ENCODE assay signal across 17 cellular contexts in the genomic region with DNA sequence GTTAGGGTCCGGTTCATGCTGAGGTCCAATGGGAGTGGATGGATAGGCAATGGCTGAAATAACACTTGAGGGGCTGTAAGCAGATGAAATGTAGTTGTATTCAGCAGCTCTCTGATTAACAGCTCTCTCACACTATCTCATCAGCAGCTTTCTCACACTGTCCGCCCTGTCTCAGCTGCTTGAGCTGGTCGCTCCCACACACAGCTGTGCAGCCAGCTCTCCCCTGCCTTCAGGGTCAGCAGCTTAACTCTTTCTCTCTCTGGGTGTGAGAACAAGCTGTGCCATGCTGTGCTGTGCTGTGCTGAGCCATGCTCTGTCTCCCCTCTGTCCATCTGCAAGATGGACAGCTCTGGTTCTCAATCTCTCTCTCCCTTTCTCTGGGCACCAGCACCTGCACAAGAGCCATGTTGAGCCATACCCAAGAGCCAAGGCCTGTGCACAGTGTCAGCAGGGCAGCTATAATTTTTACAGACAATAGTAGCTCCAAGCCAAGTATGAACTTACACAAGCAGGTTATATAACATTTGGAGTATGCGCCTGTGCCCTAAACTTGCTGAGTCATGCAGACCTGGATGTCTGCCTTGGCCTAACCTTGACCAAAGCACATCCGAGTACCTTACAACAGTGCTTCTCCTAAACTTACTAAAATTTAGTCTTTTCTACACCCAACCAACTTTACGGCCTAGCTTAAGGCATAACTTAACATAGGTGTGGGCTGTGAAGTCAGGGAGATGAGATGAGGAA.
DNase-seq lines count a peak whose midpoint lies in the region; ATAC-seq, FAIRE-seq and TF ChIP-seq lines count a peak whose summit lies in the region.
"Had no signal": no experiment of that assay in that cellular context is flagged by ENCODE, and none has a peak within 500 bp of the region (broad histone marks: within the 10 kb centered on the region; RNA-seq: fewer than 3 reads in every experiment).

No MANE protein-coding gene starts in this region.

- TF ChIP-seq EP300 in suprapubic skin (IDR thresholded peaks at IDR 0.05): no peak

- peaks cover 0 to 5% (median 1%) of the 10 kb centered on the region in 7 donors for H3K9me3 Mint-ChIP-seq in CD14-positive monocyte

- TF ChIP-seq POLR2A in suprapubic skin (IDR thresholded peaks at IDR 0.05): no peak

- no peak overlapping the region for H3K27ac Mint-ChIP-seq in CD14-positive monocyte
- H3K27ac Mint-ChIP-seq: IgD-negative memory B cell had no signal

- ATAC-seq in right cardiac atrium (peak; percentile 69 to 71), pancreas (peak; percentile 35 to 87 (median 62)), GM18873 (IDR thresholded peaks at IDR 0.05; ENCODE audit: low FRiP score, unreplicated experiment) (no peak)
- ATAC-seq: gastrocnemius medialis had no signal

- peak overlapping the region; percentile 5 for H3K27ac ChIP-seq in angular gyrus (ENCODE audit: low read depth, low read length)
- no peak overlapping the region for H3K27ac ChIP-seq in right cardiac atrium (ENCODE audit: low read length)
- no peak overlapping the region for H3K27ac ChIP-seq in pancreas
- no peak overlapping the region for H3K27ac ChIP-seq in suprapubic skin
- H3K27ac ChIP-seq: gastrocnemius medialis had no signal

- intact Hi-C loops in right cardiac atrium (cut with DNase I) (no loop called here), pancreas (cut with DNase I) (no loop called here), CD14-positive monocyte (cut with micrococcal nuclease) (no loop called here)

- H3K4me1 Mint-ChIP-seq in CD14-positive monocyte: no peaks in the 10 kb centered on the region
- H3K4me1 Mint-ChIP-seq: IgD-negative memory B cell had no signal

- no peak overlapping the region for H3K4me3 Mint-ChIP-seq in CD14-positive monocyte
- H3K4me3 Mint-ChIP-seq: IgD-negative memory B cell had no signal

- H3K27me3 Mint-ChIP-seq in CD14-positive monocyte (ENCODE audit: low read depth in 3 of 3): peaks cover 0 to 3% (median 0%) of the 10 kb centered on the region in 3 donors
- H3K27me3 Mint-ChIP-seq: IgD-negative memory B cell had no signal

- no peak for FAIRE-seq in pancreas (lab: Jason Lieb, UNC)
- FAIRE-seq: H54 had no signal

- H3K4me1 ChIP-seq in right cardiac atrium (ENCODE audit: control insufficient read depth, insufficient read depth, low read length) (no peaks in the 10 kb centered on the region), pancreas (no peaks in the 10 kb centered on the region), suprapubic skin (peaks cover 5% of the 10 kb centered on the region)
- H3K4me1 ChIP-seq: gastrocnemius medialis had no signal

- H3K36me3 ChIP-seq in pancreas (no peaks in the 10 kb centered on the region), suprapubic skin (no peaks in the 10 kb centered on the region)
- H3K36me3 ChIP-seq: gastrocnemius medialis had no signal

- TF ChIP-seq CTCF in pancreas (IDR thresholded peaks at IDR 0.05) (no peak), CD14-positive monocyte (IDR thresholded peaks at IDR 0.05) (no peak), suprapubic skin (IDR thresholded peaks at IDR 0.05) (no peak)

- no peak overlapping the region for H3K4me3 ChIP-seq in right cardiac atrium (ENCODE audit: low read length)
- H3K4me3 ChIP-seq in pancreas: no peak overlapping the region
- H3K4me3 ChIP-seq in suprapubic skin: no peak overlapping the region
- H3K4me3 ChIP-seq: gastrocnemius medialis had no signal

- no peaks in the 10 kb centered on the region for H3K36me3 Mint-ChIP-seq in CD14-positive monocyte

- WGBS in right cardiac atrium: 50% methylated on average over 6 of the region's 6 CpGs
- WGBS in pancreas, 2 donors: 65 to 68% methylated on average over 6 of the region's 6 CpGs
- WGBS in suprapubic skin: 78% methylated on average over 5 of the region's 6 CpGs

- DNase-seq in Ammon's horn (ENCODE audit: low spot score) (peak; percentile 24), right cardiac atrium (peak in 1 of 3 donors; percentile 57), pancreas (peak in 4 of 6 donors; percentile 27 to 33 (median 29)), CD14-positive monocyte (ENCODE audit: low spot score) (no peak), SKM-1 (lab: John Stamatoyannopoulos, UW; ENCODE audit: unreplicated experiment) (no peak), suprapubic skin (ENCODE audit: low spot score in 2 of 2) (no peak)
- DNase-seq: activated effector memory CD4-positive, alpha-beta T cell treated with anti-CD3 and anti-CD28 coated beads, Interleukin-2, amount 50 U/mL, for 16 hours; effector CD8-positive, alpha-beta T cell; gastrocnemius medialis; NCI-H1105; retina; SK-N-SH; stimulated activated CD4-positive, alpha-beta T cell treated with anti-CD3 and anti-CD28 coated beads, Interleukin-2, amount 100 ng/mL, for 48 hours had no signal

- H3K9me3 ChIP-seq in right cardiac atrium (ENCODE audit: control insufficient read depth, low read length): no peaks in the 10 kb centered on the region
- H3K9me3 ChIP-seq in pancreas: no peaks in the 10 kb centered on the region
- H3K9me3 ChIP-seq in suprapubic skin: no peaks in the 10 kb centered on the region
- H3K9me3 ChIP-seq: gastrocnemius medialis, SK-N-SH had no signal

- H3K27me3 ChIP-seq in right cardiac atrium (ENCODE audit: control insufficient read depth, insufficient read depth) (no peaks in the 10 kb centered on the region), pancreas (no peaks in the 10 kb centered on the region), suprapubic skin (no peaks in the 10 kb centered on the region)
- H3K27me3 ChIP-seq: gastrocnemius medialis had no signal

Comparison
In these comparisons a context has a peak if more than half of its experiments do, and no peak if none do; other contexts are left out.
1. DNase-seq: peak in Ammon's horn (single experiment) and pancreas (4 of 6); none in CD14-positive monocyte (single experiment), SKM-1 (single experiment) and suprapubic skin (0 of 2).